In the genomic region with DNA sequence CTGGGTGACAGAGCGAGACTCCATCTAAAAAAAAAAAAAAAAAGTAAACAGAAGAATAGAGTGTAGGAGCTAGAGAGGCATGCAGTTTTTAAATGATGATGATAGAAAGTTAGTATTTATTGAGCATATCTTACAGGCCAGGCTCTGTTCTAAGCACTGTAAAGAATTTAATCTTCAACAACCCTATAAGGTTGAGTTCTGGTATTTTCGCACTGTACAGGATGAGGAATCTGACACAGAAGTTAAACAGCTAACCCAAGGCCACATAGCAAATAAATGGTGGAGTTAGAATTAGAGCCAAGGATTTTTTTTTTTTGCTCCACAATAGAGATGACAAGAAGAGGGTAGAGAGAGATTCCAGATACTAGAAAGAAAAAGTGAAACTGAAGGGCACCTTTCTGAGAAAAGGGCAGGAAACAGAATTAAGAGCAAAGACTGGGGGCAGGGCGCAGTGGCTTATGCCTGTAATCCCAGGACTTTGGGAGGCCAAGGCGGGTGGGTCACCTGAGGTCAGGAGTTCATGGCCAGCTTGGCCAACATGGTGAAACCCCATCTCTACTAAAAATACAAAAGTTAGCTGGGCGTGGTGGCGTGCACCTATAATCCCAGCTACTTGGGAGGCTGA, we compare ENCODE assay signal across 14 cellular contexts. TPM values are rescaled to one million over a fixed set of nuclear protein-coding genes. Genes with fewer than 3 reads are reported as not detected.
DNase-seq lines count a peak whose midpoint lies in the region; ATAC-seq and TF ChIP-seq lines count a peak whose summit lies in the region.
"Had no signal": no experiment of that assay in that cellular context is flagged by ENCODE, and none has a peak within 500 bp of the region (broad histone marks: within the 10 kb centered on the region; RNA-seq: fewer than 3 reads in every experiment).

No MANE protein-coding gene starts in this region.

- H3K4me1 ChIP-seq in upper lobe of right lung = no peaks in the 10 kb centered on the region

- intact Hi-C loops in upper lobe of right lung (cut with DNase I) = no loop called here

- DNase-seq in stimulated activated CD4-positive, alpha-beta T cell treated with anti-CD3 and anti-CD28 coated beads, Interleukin-4, amount 100 ng/mL, for 4 hours = peak; percentile 11 to 12
- no peak for DNase-seq in stimulated activated CD4-positive, alpha-beta T cell treated with anti-CD3 and anti-CD28 coated beads, Interleukin-1b, Interleukin-23, amount 100 ng/mL, for 48 hours
- DNase-seq in activated CD4-positive, alpha-beta T cell treated with anti-CD3 and anti-CD28 coated beads, Interleukin-2, amount 10 ng/mL, durations not matched to agents 7 days and 5 days = peak; percentile 55
- DNase-seq in amniotic epithelial cell (ENCODE audit: low read depth) (peak; percentile 4), upper lobe of right lung (no peak), type B pancreatic cell (ENCODE audit: extremely low spot score, unreplicated experiment) (no peak)
- DNase-seq: Calu3, GOT3, heart left ventricle, mammary epithelial cell had no signal

- H3K36me3 Mint-ChIP-seq in activated CD4-positive, alpha-beta T cell treated with anti-CD3 and anti-CD28 coated beads, Interleukin-2, amount 10 ng/mL, durations not matched to agents 7 days and 5 days (ENCODE audit: low read depth) = peaks cover 77% of the 10 kb centered on the region
- peaks cover 29% of the 10 kb centered on the region for H3K36me3 Mint-ChIP-seq in type B pancreatic cell

- ATAC-seq in upper lobe of right lung (peak; percentile 21), GM18511 (IDR thresholded peaks at IDR 0.05; ENCODE audit: unreplicated experiment) (no peak), HG03139 (IDR thresholded peaks at IDR 0.05; ENCODE audit: unreplicated experiment) (no peak)
- ATAC-seq: heart left ventricle, Right ventricle myocardium inferior had no signal

- H3K36me3 ChIP-seq in upper lobe of right lung = peaks cover 18% of the 10 kb centered on the region

- H3K4me1 Mint-ChIP-seq in activated CD4-positive, alpha-beta T cell treated with anti-CD3 and anti-CD28 coated beads, Interleukin-2, amount 10 ng/mL, durations not matched to agents 7 days and 5 days = peaks cover 34% of the 10 kb centered on the region
- no peaks in the 10 kb centered on the region for H3K4me1 Mint-ChIP-seq in type B pancreatic cell (ENCODE audit: unreplicated experiment)
- H3K4me1 Mint-ChIP-seq: nephron had no signal

- no peaks in the 10 kb centered on the region for H3K9me3 ChIP-seq in upper lobe of right lung

- no peak overlapping the region for H3K27ac ChIP-seq in upper lobe of right lung

- CTCF ChIA-PET in activated CD4-positive, alpha-beta T cell treated with anti-CD3 and anti-CD28 coated beads, Interleukin-2, amount 10 ng/mL, durations not matched to agents 7 days and 5 days (lab: Charles Lee) = interaction anchor here (0.6 to 1.0 kb wide), 6 partner anchors 10 to 359 kb away, joined by 3 to 5 read pairs (median 3); no protein-coding TSS in a partner anchor

- H3K27me3 ChIP-seq in upper lobe of right lung = no peaks in the 10 kb centered on the region
- H3K27me3 ChIP-seq: heart left ventricle had no signal

- TF ChIP-seq CTCF in upper lobe of right lung (IDR thresholded peaks at IDR 0.05) (no peak), type B pancreatic cell (conservative IDR thresholded peaks at IDR 0.05) (no peak)

- peak overlapping the region; percentile 91 for H3K27ac Mint-ChIP-seq in activated CD4-positive, alpha-beta T cell treated with anti-CD3 and anti-CD28 coated beads, Interleukin-2, amount 10 ng/mL, durations not matched to agents 7 days and 5 days
- H3K27ac Mint-ChIP-seq in type B pancreatic cell = no peak overlapping the region
- H3K27ac Mint-ChIP-seq: nephron had no signal

- H3K4me3 Mint-ChIP-seq in activated CD4-positive, alpha-beta T cell treated with anti-CD3 and anti-CD28 coated beads, Interleukin-2, amount 10 ng/mL, durations not matched to agents 7 days and 5 days = peak overlapping the region; percentile 26
- no peak overlapping the region for H3K4me3 Mint-ChIP-seq in type B pancreatic cell
- H3K4me3 Mint-ChIP-seq: nephron had no signal

- POLR2A ChIA-PET in activated CD4-positive, alpha-beta T cell treated with anti-CD3 and anti-CD28 coated beads, Interleukin-2, amount 10 ng/mL, durations not matched to agents 7 days and 5 days (lab: Charles Lee) = no interaction called here

- no peaks in the 10 kb centered on the region for H3K27me3 Mint-ChIP-seq in activated CD4-positive, alpha-beta T cell treated with anti-CD3 and anti-CD28 coated beads, Interleukin-2, amount 10 ng/mL, durations not matched to agents 7 days and 5 days
- H3K27me3 Mint-ChIP-seq in type B pancreatic cell = no peaks in the 10 kb centered on the region

- H3K4me3 ChIP-seq in upper lobe of right lung = no peak overlapping the region
- H3K4me3 ChIP-seq: heart left ventricle had no signal

- peaks cover 19% of the 10 kb centered on the region for H3K9me3 Mint-ChIP-seq in activated CD4-positive, alpha-beta T cell treated with anti-CD3 and anti-CD28 coated beads, Interleukin-2, amount 10 ng/mL, durations not matched to agents 7 days and 5 days
- peaks cover under 1% of the 10 kb centered on the region for H3K9me3 Mint-ChIP-seq in type B pancreatic cell
- H3K9me3 Mint-ChIP-seq: nephron had no signal

RNA-seq across cellular contexts. Expression of a gene that starts 56.1 kb away (rescaled TPM):
- 10 to 100 TPM; 23.6 to 25.0 TPM for total RNA-seq in activated CD4-positive, alpha-beta T cell treated with anti-CD3 and anti-CD28 coated beads, Interleukin-2, amount 10 ng/mL, durations not matched to agents 7 days and 5 days
- total RNA-seq in upper lobe of right lung (34.0 TPM), type B pancreatic cell (ENCODE audit: low replicate concordance) (15.7 and 27.3 TPM in 2 replicates)

Comparison
In these comparisons a context has a peak if more than half of its experiments do, and no peak if none do; other contexts are left out.
1. DNase-seq: peak in stimulated activated CD4-positive, alpha-beta T cell treated with anti-CD3 and anti-CD28 coated beads, Interleukin-4, amount 100 ng/mL, for 4 hours (2 of 2), activated CD4-positive, alpha-beta T cell treated with anti-CD3 and anti-CD28 coated beads, Interleukin-2, amount 10 ng/mL, durations not matched to agents 7 days and 5 days (single experiment) and amniotic epithelial cell (single experiment); none in stimulated activated CD4-positive, alpha-beta T cell treated with anti-CD3 and anti-CD28 coated beads, Interleukin-1b, Interleukin-23, amount 100 ng/mL, for 48 hours (single experiment), upper lobe of right lung (single experiment) and type B pancreatic cell (single experiment).